15 cellular contexts compared by ENCODE assay signal in the genomic region with DNA sequence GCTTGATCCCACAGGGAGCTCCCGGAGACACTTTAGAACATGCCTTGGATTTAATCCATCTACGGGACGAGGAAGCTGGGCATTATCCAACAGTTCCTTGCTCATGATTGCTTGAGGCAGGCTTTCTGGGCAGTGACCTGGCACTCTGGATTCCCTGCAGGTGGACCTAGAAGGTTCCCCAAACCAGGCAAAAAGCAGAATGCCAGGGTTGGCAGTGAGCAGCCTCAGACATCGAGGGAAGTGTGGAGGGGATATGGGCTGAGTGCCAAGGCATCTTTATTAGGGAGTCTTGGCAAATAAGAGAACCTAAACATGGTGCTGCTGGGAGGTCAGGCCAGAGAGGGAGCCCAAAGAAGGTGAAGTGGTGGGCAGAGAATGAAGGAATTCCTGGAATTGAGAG.
A peak's percentile ranks its signal among the peaks of the same experiment; 100 is the strongest.
DNase-seq lines count a peak whose midpoint lies in the region; ATAC-seq and TF ChIP-seq lines count a peak whose summit lies in the region.
"Had no signal": no experiment of that assay in that cellular context is flagged by ENCODE, and none has a peak within 500 bp of the region (broad histone marks: within the 10 kb centered on the region; RNA-seq: fewer than 3 reads in every experiment).

No MANE protein-coding gene starts in this region.

- H3K36me3 ChIP-seq in BLaER1 treated with 17β-estradiol and CSF1 and Interleukin-3, amounts not matched to agents 10 nM and 100 nM = peaks cover 0 to 7% (median 0%) of the 10 kb centered on the region in 11 experiments; a peak in 1 of 22 replicates
- H3K36me3 ChIP-seq in DND-41 (ENCODE audit: insufficient read depth, low read length) = no peaks in the 10 kb centered on the region
- no peaks in the 10 kb centered on the region for H3K36me3 ChIP-seq in stomach
- H3K36me3 ChIP-seq: sigmoid colon had no signal

- peak overlapping the region; percentile 77 to 96 (median 87) for H3K4me2 ChIP-seq in BLaER1 treated with 17β-estradiol and CSF1 and Interleukin-3, amounts not matched to agents 10 nM and 100 nM
- H3K4me2 ChIP-seq in DND-41 (ENCODE audit: insufficient read depth, low read length) = peak overlapping the region; percentile 60

- ATAC-seq in DND-41 (ENCODE audit: insufficient read depth, low read depth) (no peak), HG02938 (IDR thresholded peaks at IDR 0.05; ENCODE audit: unreplicated experiment) (no peak)
- ATAC-seq in activated CD8-positive, alpha-beta T cell treated with anti-CD3 and anti-CD28 coated beads, Interleukin-2, amount 10 ng/mL, durations not matched to agents 7 days and 5 days = no peak
- ATAC-seq: HCT116, left colon had no signal

- H3K4me3 ChIP-seq in BLaER1 treated with 17β-estradiol and CSF1 and Interleukin-3, amounts not matched to agents 10 nM and 100 nM = peak overlapping the region in 2 of 10 experiments; percentile 37 to 40; a peak in 4 of 20 replicates
- H3K4me3 ChIP-seq in DND-41 (ENCODE audit: low read depth in 1 of 2, low read length in 2 of 2) (peak overlapping the region in 1 of 2 experiments; percentile 23; a peak in 2 of 4 replicates), stomach (no peak overlapping the region)
- H3K4me3 ChIP-seq: sigmoid colon had no signal

- no peaks in the 10 kb centered on the region for H4K20me1 ChIP-seq in BLaER1 treated with 17β-estradiol and CSF1 and Interleukin-3, amounts not matched to agents 10 nM and 100 nM
- no peaks in the 10 kb centered on the region for H4K20me1 ChIP-seq in DND-41 (ENCODE audit: insufficient read depth, low read length)

- no peak for TF ChIP-seq POLR2A in stomach (IDR thresholded peaks at IDR 0.05)

- intact Hi-C loops in stomach (cut with DNase I; ENCODE audit: low total_unique reads) = no loop called here

- TF ChIP-seq CTCF in DND-41 (IDR thresholded peaks at IDR 0.05; ENCODE audit: borderline replicate concordance, extremely low read depth, low read length, poor library complexity, severe bottlenecking) (no peak), stomach (IDR thresholded peaks at IDR 0.05) (no peak)

- H3K9ac ChIP-seq in BLaER1 treated with 17β-estradiol and CSF1 and Interleukin-3, amounts not matched to agents 10 nM and 100 nM = peak overlapping the region in 10 of 11 experiments; percentile 40 to 81 (median 62); a peak in 17 of 22 replicates
- peak overlapping the region; percentile 50 for H3K9ac ChIP-seq in DND-41 (ENCODE audit: low read depth, low read length)

- H3K9me3 ChIP-seq in BLaER1 treated with 17β-estradiol and CSF1 and Interleukin-3, amounts not matched to agents 10 nM and 100 nM (replicated peaks in 1 of 11) = peaks cover 21 to 41% (median 29%) of the 10 kb centered on the region in 11 experiments
- H3K9me3 ChIP-seq in DND-41 (ENCODE audit: insufficient read depth, low read length, severe bottlenecking) = peaks cover 10% of the 10 kb centered on the region
- H3K9me3 ChIP-seq in stomach = peaks cover 0 to 11% (median 7%) of the 10 kb centered on the region in 4 donors

- H3K27me3 Mint-ChIP-seq in activated CD8-positive, alpha-beta T cell treated with anti-CD3 and anti-CD28 coated beads, Interleukin-2, amount 10 ng/mL, durations not matched to agents 7 days and 5 days (ENCODE audit: low read depth) = no peaks in the 10 kb centered on the region

- peaks cover 19% of the 10 kb centered on the region for H3K9me3 Mint-ChIP-seq in activated CD8-positive, alpha-beta T cell treated with anti-CD3 and anti-CD28 coated beads, Interleukin-2, amount 10 ng/mL, durations not matched to agents 7 days and 5 days (ENCODE audit: insufficient read depth)

- no peak overlapping the region for H3K4me3 Mint-ChIP-seq in activated CD8-positive, alpha-beta T cell treated with anti-CD3 and anti-CD28 coated beads, Interleukin-2, amount 10 ng/mL, durations not matched to agents 7 days and 5 days
- H3K4me3 Mint-ChIP-seq: nephron progenitor cell had no signal

- H3K4me1 Mint-ChIP-seq in activated CD8-positive, alpha-beta T cell treated with anti-CD3 and anti-CD28 coated beads, Interleukin-2, amount 10 ng/mL, durations not matched to agents 7 days and 5 days (ENCODE audit: low read depth) = peaks cover 56% of the 10 kb centered on the region

- H3K4me1 ChIP-seq in BLaER1 treated with 17β-estradiol and CSF1 and Interleukin-3, amounts not matched to agents 10 nM and 100 nM = peaks cover 51 to 79% (median 59%) of the 10 kb centered on the region in 10 experiments
- H3K4me1 ChIP-seq in DND-41 (ENCODE audit: insufficient read depth, low read length) (peaks cover 52% of the 10 kb centered on the region), stomach (peaks cover 0 to 26% (median 9%) of the 10 kb centered on the region in 4 donors)

- peak overlapping the region; percentile 89 for H3K27ac Mint-ChIP-seq in activated CD8-positive, alpha-beta T cell treated with anti-CD3 and anti-CD28 coated beads, Interleukin-2, amount 10 ng/mL, durations not matched to agents 7 days and 5 days
- H3K27ac Mint-ChIP-seq: nephron progenitor cell had no signal

- no peaks in the 10 kb centered on the region for H3K27me3 ChIP-seq in BLaER1 treated with 17β-estradiol and CSF1 and Interleukin-3, amounts not matched to agents 10 nM and 100 nM
- no peaks in the 10 kb centered on the region for H3K27me3 ChIP-seq in DND-41 (ENCODE audit: insufficient read depth, low read length, poor library complexity)
- H3K27me3 ChIP-seq in stomach = no peaks in the 10 kb centered on the region
- H3K27me3 ChIP-seq: sigmoid colon had no signal

- H3K79me2 ChIP-seq in DND-41 (ENCODE audit: insufficient read depth, low read length) = no peaks in the 10 kb centered on the region

- H3K27ac ChIP-seq in BLaER1 treated with 17β-estradiol and CSF1 and Interleukin-3, amounts not matched to agents 10 nM and 100 nM = peak overlapping the region; percentile 49 to 92 (median 72); a peak in 21 of 22 replicates
- peak overlapping the region; percentile 92 for H3K27ac ChIP-seq in DND-41 (ENCODE audit: low read length)
- peak overlapping the region in 1 of 5 donors; percentile 41 for H3K27ac ChIP-seq in stomach
- H3K27ac ChIP-seq: epithelial cell of prostate, VCaP had no signal

- CTCF ChIA-PET in activated CD8-positive, alpha-beta T cell treated with anti-CD3 and anti-CD28 coated beads, Interleukin-2, amount 10 ng/mL, durations not matched to agents 7 days and 5 days (lab: Charles Lee) = interaction anchor here (1.0 to 2.0 kb wide), 3 partner anchors 10 to 64 kb away, joined by 3 to 6 read pairs (median 4); no protein-coding TSS in a partner anchor

- DNase-seq in DND-41 = no peak
- no peak for DNase-seq in activated CD8-positive, alpha-beta T cell treated with anti-CD3 and anti-CD28 coated beads, Interleukin-2, amount 10 ng/mL, durations not matched to agents 7 days and 5 days
- DNase-seq in islet precursor cell = peak; percentile 37
- no peak for DNase-seq in stomach
- no peak for DNase-seq in D341Med (ENCODE audit: low spot score)
- no peak for DNase-seq in superior temporal gyrus (ENCODE audit: extremely low spot score)
- DNase-seq: left colon, NCI-H2029 treated with DMSO at 0.1 percent for 48 hours, nephron progenitor cell, sigmoid colon had no signal

- H3K36me3 Mint-ChIP-seq in activated CD8-positive, alpha-beta T cell treated with anti-CD3 and anti-CD28 coated beads, Interleukin-2, amount 10 ng/mL, durations not matched to agents 7 days and 5 days (ENCODE audit: low read depth) = peaks cover 17% of the 10 kb centered on the region

- TF ChIP-seq EP300 in stomach (IDR thresholded peaks at IDR 0.05) = no peak

- peak overlapping the region; percentile 27; the same call in 1 of the 2 replicates for H2AFZ ChIP-seq in DND-41 (ENCODE audit: low read depth, low read length)

- 20 to 45% (median 27%) methylated on average over 4 of the region's 4 CpGs for WGBS in stomach, 5 donors

- POLR2A ChIA-PET in activated CD8-positive, alpha-beta T cell treated with anti-CD3 and anti-CD28 coated beads, Interleukin-2, amount 10 ng/mL, durations not matched to agents 7 days and 5 days (lab: Charles Lee) = interaction anchor here (0.5 to 1.8 kb wide), 2 partner anchors 22 to 114 kb away, joined by 3 to 4 read pairs; no protein-coding TSS in a partner anchor
